Comparison of ENCODE assay signal across 8 cellular contexts in genomic region chr17:29615048-29615385, GRCh38. TPM values are rescaled to one million over a fixed set of nuclear protein-coding genes. Genes with fewer than 3 reads are reported as not detected.
DNase-seq lines count a peak whose midpoint lies in the region; ATAC-seq and TF ChIP-seq lines count a peak whose summit lies in the region.

No MANE protein-coding gene starts in this region.

- peak overlapping the region; percentile 77 for H3K4me3 Mint-ChIP-seq in chondrocyte (ENCODE audit: unreplicated experiment)
- H3K4me3 Mint-ChIP-seq in natural killer cell = peak overlapping the region; percentile 90

- H3K27me3 Mint-ChIP-seq in chondrocyte (ENCODE audit: low read depth) (peaks cover 2% of the 10 kb centered on the region), natural killer cell (ENCODE audit: low read depth in 2 of 2) (no peaks in the 10 kb centered on the region)

- DNase-seq in GM13977 (ENCODE audit: low spot score) (peak; percentile 39), T-helper 2 cell (peak in 3 of 5 experiments; percentile 64 to 96 (median 79)), chondrocyte (ENCODE audit: low spot score) (no peak), natural killer cell (peak; percentile 64), H4 (ENCODE audit: low spot score) (no peak)

- ATAC-seq in natural killer cell = peak; percentile 19 to 69 (median 48)
- no peak for ATAC-seq in HG03442 (IDR thresholded peaks at IDR 0.05; ENCODE audit: unreplicated experiment)
- no peak for ATAC-seq in GM19023 (IDR thresholded peaks at IDR 0.05; ENCODE audit: unreplicated experiment)
- ATAC-seq in GM21390 (IDR thresholded peaks at IDR 0.05; ENCODE audit: unreplicated experiment) = no peak

- H3K36me3 Mint-ChIP-seq in chondrocyte (ENCODE audit: low read depth) (no peaks in the 10 kb centered on the region), natural killer cell (no peaks in the 10 kb centered on the region)

- peaks cover 35% of the 10 kb centered on the region for H3K4me1 Mint-ChIP-seq in chondrocyte (ENCODE audit: low read depth)
- H3K4me1 Mint-ChIP-seq in natural killer cell = peaks cover 12 to 47% of the 10 kb centered on the region in 2 donors

- H3K27ac Mint-ChIP-seq in chondrocyte (ENCODE audit: unreplicated experiment) (peak overlapping the region; percentile 65), natural killer cell (peak overlapping the region; percentile 74 to 86)

- in situ Hi-C loops in GM13977 (cut with MboI; ENCODE audit: low pct_unique_long_range_greater_than_20kb, low sequenced_read_pairs, unreplicated experiment) = no loop called here

- TF ChIP-seq CTCF in GM13977 (IDR thresholded peaks at IDR 0.05; ENCODE audit: extremely low read depth, insufficient read depth, missing control alignments) = no peak
- TF ChIP-seq CTCF in chondrocyte (IDR thresholded peaks at IDR 0.05) = no peak
- TF ChIP-seq CTCF in natural killer cell (IDR thresholded peaks at IDR 0.05) = no peak

- intact Hi-C loops in natural killer cell (cut with micrococcal nuclease) = loop anchor here (1.0 to 10.0 kb wide), 5 partner anchors 23 to 147 kb away; partner anchors contain the start of genes ABHD15, GIT1 and TP53I13

- no peaks in the 10 kb centered on the region for H3K9me3 Mint-ChIP-seq in chondrocyte (ENCODE audit: low read depth)
- no peaks in the 10 kb centered on the region for H3K9me3 Mint-ChIP-seq in natural killer cell

RNA-seq across cellular contexts. Expression of gene CORO6, which starts 7.7 kb away (rescaled TPM):
- 6.7 to 7.6 TPM (median 7.2 TPM) in 3 replicates for total RNA-seq in chondrocyte
- total RNA-seq in natural killer cell = 10 to 100 TPM in 1 of 3 donors, 1 to 10 TPM in 2; 2.4 to 18.7 (median 3.9) TPM
- total RNA-seq in H4 (2014; rRNA removed; shearing (Covaris generic)) = 0.14 and 1.2 TPM in 2 replicates

RNA-seq across cellular contexts. Expression of gene ANKRD13B, which starts 22.1 kb away (rescaled TPM):
- total RNA-seq in chondrocyte (21.6 to 27.1 TPM (median 24.5 TPM) in 3 replicates), natural killer cell (1 to 10 TPM; 2.3 to 6.6 (median 4.0) TPM)
- 2.9 and 3.8 TPM in 2 replicates for total RNA-seq in H4 (2014; rRNA removed; shearing (Covaris generic))

RNA-seq across cellular contexts. Expression of gene GIT1, which starts 25.6 kb away (rescaled TPM):
- 32.1 to 37.7 TPM (median 35.7 TPM) in 3 replicates for total RNA-seq in chondrocyte
- total RNA-seq in natural killer cell = 10 to 100 TPM; 39.4 to 61.4 (median 54.6) TPM
- total RNA-seq in H4 (2014; rRNA removed; shearing (Covaris generic)) = 10.8 and 11.7 TPM in 2 replicates

RNA-seq across cellular contexts. Expression of gene TP53I13, which starts 46.5 kb away (rescaled TPM):
- total RNA-seq in chondrocyte (44.6 to 49.8 TPM (median 48.3 TPM) in 3 replicates), natural killer cell (100 to 1,000 TPM; 122 to 148 (median 148) TPM)
- 16.0 and 23.3 TPM in 2 replicates for total RNA-seq in H4 (2014; rRNA removed; shearing (Covaris generic))

RNA-seq across cellular contexts. Expression of gene ABHD15, which starts 48.2 kb away (rescaled TPM):
- 10.2 to 16.7 TPM (median 11.7 TPM) in 3 replicates for total RNA-seq in chondrocyte
- total RNA-seq in natural killer cell = 10 to 100 TPM; 31.7 to 33.8 (median 33.1) TPM
- 6.2 and 8.6 TPM in 2 replicates for total RNA-seq in H4 (2014; rRNA removed; shearing (Covaris generic))

Comparison
In these comparisons a context has a peak if more than half of its experiments do, and no peak if none do; other contexts are left out.
1. DNase-seq: peak in GM13977 (single experiment), T-helper 2 cell (3 of 5) and natural killer cell (single experiment); none in chondrocyte (single experiment) and H4 (single experiment).
2. ATAC-seq: peak in natural killer cell (3 of 3); none in HG03442 (single experiment), GM19023 (single experiment) and GM21390 (single experiment).